29 cellular contexts compared by ENCODE assay signal in the genomic region with DNA sequence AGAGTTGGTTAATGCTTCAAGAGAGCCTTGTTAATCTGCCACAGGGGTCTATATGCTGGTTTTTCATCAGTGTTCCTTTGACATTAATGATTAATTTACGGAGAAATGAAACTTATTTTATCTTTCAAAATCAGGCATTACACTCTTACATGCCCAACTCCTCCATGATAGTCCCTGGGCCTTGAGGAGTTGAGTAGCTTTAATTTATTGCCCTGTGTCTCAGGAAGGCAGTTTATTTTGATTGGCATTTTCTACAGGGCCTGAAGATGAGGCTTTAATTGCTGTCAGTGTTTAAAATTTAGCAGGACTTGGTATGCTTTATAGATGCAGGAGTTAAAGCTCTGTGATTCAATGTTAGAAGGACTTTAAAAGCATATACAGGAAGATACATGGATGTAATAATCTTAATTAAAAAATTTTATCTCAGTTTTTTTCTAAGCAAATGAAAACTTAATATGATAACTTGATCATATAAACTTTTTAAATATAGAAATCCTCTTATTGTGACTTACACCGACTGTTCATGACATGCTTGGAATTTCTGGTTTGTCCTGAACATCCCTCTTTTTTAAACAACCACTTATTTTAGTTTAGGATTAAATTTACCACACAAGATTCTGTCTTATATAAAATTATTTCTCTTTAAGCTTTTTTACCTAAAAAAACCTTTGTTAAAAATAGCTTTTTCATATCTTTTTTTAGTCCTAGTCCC. TPM values are rescaled to one million over a fixed set of nuclear protein-coding genes. Genes with fewer than 3 reads are reported as not detected.
"Had no signal": no experiment of that assay in that cellular context is flagged by ENCODE, and none has a peak within 500 bp of the region (broad histone marks: within the 10 kb centered on the region; RNA-seq: fewer than 3 reads in every experiment).

No MANE protein-coding gene starts in this region.

- DNase-seq: cortex of kidney; effector CD8-positive, alpha-beta T cell; effector memory CD8-positive, alpha-beta T cell; endodermal cell; esophagus squamous epithelium; foreskin fibroblast; foreskin melanocyte; gastrocnemius medialis; glutamatergic neuron; head of caudate nucleus; heart right ventricle; hippocampal formation; left cardiac atrium; left lung; left ventricle myocardium superior; lower lobe of right lung; mesenchymal stem cell; midbrain; naive thymus-derived CD4-positive, alpha-beta T cell; natural killer cell had no signal

- H3K27me3 ChIP-seq: esophagus squamous epithelium, gastrocnemius medialis, heart right ventricle, left lung had no signal

- H3K4me3 ChIP-seq: esophagus squamous epithelium, gastrocnemius medialis, heart right ventricle, left lung, lower lobe of right lung had no signal

- H3K4me1 ChIP-seq: esophagus squamous epithelium, gastrocnemius medialis, heart right ventricle, left lung, lower lobe of right lung had no signal

- H3K9me3 ChIP-seq: esophagus squamous epithelium, gastrocnemius medialis, lower lobe of right lung had no signal

- H3K36me3 ChIP-seq: esophagus squamous epithelium, gastrocnemius medialis, heart right ventricle, left lung, lower lobe of right lung had no signal

- H3K27ac ChIP-seq: epithelial cell of prostate, esophagus squamous epithelium, gastrocnemius medialis, heart right ventricle, left lung, lower lobe of right lung had no signal

- ATAC-seq: effector memory CD8-positive, alpha-beta T cell; esophagus mucosa; gastrocnemius medialis; heart right ventricle; left cardiac atrium; left lung; left ventricle myocardium superior; lower lobe of right lung; naive thymus-derived CD4-positive, alpha-beta T cell; natural killer cell had no signal

- FAIRE-seq: islet of Langerhans, keratinocyte had no signal

RNA-seq across cellular contexts. Expression of a gene that starts 12.2 kb away (rescaled TPM):
- total RNA-seq: dermis microvascular lymphatic vessel endothelial cell; endodermal cell; esophagus mucosa; esophagus squamous epithelium; glomerular endothelial cell; kidney epithelial cell; left lung; lower lobe of right lung; lung microvascular endothelial cell; mononuclear cell; naive thymus-derived CD4-positive, alpha-beta T cell; natural killer cell had no signal
- polyA plus RNA-seq: naive thymus-derived CD4-positive, alpha-beta T cell had no signal
